1 cellular context compared by ENCODE assay signal in the genomic region with DNA sequence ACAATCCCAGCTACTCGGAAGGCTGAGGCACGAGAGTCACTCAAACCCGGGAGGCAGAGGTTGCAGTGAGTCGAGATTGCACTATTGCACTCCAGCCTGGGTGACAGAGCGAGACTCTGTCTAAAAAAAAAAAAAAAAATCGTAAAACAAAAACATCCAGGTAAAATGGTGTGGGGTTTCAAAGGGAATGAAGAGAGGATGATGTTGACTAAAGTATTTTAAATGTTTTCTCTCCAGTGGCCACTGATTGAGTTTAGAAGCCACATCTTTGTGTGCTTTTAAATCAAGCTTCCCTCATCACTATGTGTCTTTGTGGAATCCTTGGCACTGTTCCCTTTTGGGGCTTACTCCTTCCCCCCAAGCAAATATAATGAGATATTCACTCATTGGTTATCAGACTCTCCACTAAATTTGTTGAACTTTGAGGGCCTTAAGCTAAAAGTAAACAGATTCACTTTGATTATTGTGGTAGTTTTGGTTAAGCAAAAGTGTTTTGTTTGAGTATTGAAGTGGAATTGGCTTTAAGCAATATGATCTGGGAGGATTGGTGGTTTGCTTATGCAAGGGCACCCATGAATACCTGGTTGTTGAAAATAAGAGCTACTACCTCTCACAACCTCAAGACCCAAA.
TF ChIP-seq lines count a peak whose summit lies in the region.

No MANE protein-coding gene starts in this region.

TF ChIP-seq in HepG2, 621 proteins besides CTCF, POLR2A, EP300 and RAD21 (continued from another document and continues in another):
- TF ChIP-seq, protein P1, sequence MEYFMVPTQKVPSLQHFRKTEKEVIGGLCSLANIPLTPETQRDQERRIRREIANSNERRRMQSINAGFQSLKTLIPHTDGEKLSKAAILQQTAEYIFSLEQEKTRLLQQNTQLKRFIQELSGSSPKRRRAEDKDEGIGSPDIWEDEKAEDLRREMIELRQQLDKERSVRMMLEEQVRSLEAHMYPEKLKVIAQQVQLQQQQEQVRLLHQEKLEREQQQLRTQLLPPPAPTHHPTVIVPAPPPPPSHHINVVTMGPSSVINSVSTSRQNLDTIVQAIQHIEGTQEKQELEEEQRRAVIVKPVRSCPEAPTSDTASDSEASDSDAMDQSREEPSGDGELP (IDR thresholded peaks at IDR 0.05; ENCODE audit: borderline replicate concordance, low read depth) = no peak
- no peak for TF ChIP-seq HNF4A (CRISPR knock-in tag; IDR thresholded peaks at IDR 0.05)
- peak; percentile 71; the same call in 1 of the 2 replicates for TF ChIP-seq SOX5 (CRISPR knock-in tag; IDR thresholded peaks at IDR 0.05; ENCODE audit: borderline replicate concordance)
- no peak for TF ChIP-seq MYC (CRISPR knock-in tag; IDR thresholded peaks at IDR 0.05; ENCODE audit: borderline replicate concordance)
- TF ChIP-seq ZNF652 (CRISPR knock-in tag; IDR thresholded peaks at IDR 0.05; ENCODE audit: borderline replicate concordance, low read depth) = no peak
- TF ChIP-seq NFRKB (IDR thresholded peaks at IDR 0.05) = no peak
- no peak for TF ChIP-seq TOE1 (CRISPR knock-in tag; IDR thresholded peaks at IDR 0.05)
- no peak for TF ChIP-seq FLYWCH1 (CRISPR knock-in tag; IDR thresholded peaks at IDR 0.05)
- TF ChIP-seq, protein P2, sequence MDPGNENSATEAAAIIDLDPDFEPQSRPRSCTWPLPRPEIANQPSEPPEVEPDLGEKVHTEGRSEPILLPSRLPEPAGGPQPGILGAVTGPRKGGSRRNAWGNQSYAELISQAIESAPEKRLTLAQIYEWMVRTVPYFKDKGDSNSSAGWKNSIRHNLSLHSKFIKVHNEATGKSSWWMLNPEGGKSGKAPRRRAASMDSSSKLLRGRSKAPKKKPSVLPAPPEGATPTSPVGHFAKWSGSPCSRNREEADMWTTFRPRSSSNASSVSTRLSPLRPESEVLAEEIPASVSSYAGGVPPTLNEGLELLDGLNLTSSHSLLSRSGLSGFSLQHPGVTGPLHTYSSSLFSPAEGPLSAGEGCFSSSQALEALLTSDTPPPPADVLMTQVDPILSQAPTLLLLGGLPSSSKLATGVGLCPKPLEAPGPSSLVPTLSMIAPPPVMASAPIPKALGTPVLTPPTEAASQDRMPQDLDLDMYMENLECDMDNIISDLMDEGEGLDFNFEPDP (CRISPR knock-in tag; conservative IDR thresholded peaks at IDR 0.05) = no peak
- no peak for TF ChIP-seq SNAPC2 (CRISPR knock-in tag; IDR thresholded peaks at IDR 0.05)
- no peak for TF ChIP-seq MAFG (CRISPR knock-in tag; IDR thresholded peaks at IDR 0.05)
- TF ChIP-seq ZBTB42 (CRISPR knock-in tag; IDR thresholded peaks at IDR 0.05) = no peak
- TF ChIP-seq CENPX (CRISPR knock-in tag; IDR thresholded peaks at IDR 0.05) = no peak
- TF ChIP-seq CBX2 (IDR thresholded peaks at IDR 0.05; ENCODE audit: low read depth, low read length) = no peak
- TF ChIP-seq CBX2 (CRISPR knock-in tag; IDR thresholded peaks at IDR 0.05; ENCODE audit: low read depth) = no peak
- no peak for TF ChIP-seq ERF (CRISPR knock-in tag; IDR thresholded peaks at IDR 0.05)
- TF ChIP-seq SKI (IDR thresholded peaks at IDR 0.05; ENCODE audit: partially characterized antibody) = no peak
- no peak for TF ChIP-seq ZNF251 (CRISPR knock-in tag; IDR thresholded peaks at IDR 0.05)
- TF ChIP-seq, protein P3, sequence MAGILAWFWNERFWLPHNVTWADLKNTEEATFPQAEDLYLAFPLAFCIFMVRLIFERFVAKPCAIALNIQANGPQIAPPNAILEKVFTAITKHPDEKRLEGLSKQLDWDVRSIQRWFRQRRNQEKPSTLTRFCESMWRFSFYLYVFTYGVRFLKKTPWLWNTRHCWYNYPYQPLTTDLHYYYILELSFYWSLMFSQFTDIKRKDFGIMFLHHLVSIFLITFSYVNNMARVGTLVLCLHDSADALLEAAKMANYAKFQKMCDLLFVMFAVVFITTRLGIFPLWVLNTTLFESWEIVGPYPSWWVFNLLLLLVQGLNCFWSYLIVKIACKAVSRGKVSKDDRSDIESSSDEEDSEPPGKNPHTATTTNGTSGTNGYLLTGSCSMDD (CRISPR knock-in tag; IDR thresholded peaks at IDR 0.05) = no peak
- no peak for TF ChIP-seq ZNF264 (CRISPR knock-in tag; IDR thresholded peaks at IDR 0.05)
- no peak for TF ChIP-seq NPAS2 (CRISPR knock-in tag; IDR thresholded peaks at IDR 0.05; ENCODE audit: borderline replicate concordance)
- TF ChIP-seq SSRP1 (CRISPR knock-in tag; IDR thresholded peaks at IDR 0.05) = no peak
- peak; percentile 62; the same call in 1 of the 2 replicates for TF ChIP-seq FOXJ3 (CRISPR knock-in tag; IDR thresholded peaks at IDR 0.05; ENCODE audit: borderline replicate concordance)
- TF ChIP-seq, protein P4, sequence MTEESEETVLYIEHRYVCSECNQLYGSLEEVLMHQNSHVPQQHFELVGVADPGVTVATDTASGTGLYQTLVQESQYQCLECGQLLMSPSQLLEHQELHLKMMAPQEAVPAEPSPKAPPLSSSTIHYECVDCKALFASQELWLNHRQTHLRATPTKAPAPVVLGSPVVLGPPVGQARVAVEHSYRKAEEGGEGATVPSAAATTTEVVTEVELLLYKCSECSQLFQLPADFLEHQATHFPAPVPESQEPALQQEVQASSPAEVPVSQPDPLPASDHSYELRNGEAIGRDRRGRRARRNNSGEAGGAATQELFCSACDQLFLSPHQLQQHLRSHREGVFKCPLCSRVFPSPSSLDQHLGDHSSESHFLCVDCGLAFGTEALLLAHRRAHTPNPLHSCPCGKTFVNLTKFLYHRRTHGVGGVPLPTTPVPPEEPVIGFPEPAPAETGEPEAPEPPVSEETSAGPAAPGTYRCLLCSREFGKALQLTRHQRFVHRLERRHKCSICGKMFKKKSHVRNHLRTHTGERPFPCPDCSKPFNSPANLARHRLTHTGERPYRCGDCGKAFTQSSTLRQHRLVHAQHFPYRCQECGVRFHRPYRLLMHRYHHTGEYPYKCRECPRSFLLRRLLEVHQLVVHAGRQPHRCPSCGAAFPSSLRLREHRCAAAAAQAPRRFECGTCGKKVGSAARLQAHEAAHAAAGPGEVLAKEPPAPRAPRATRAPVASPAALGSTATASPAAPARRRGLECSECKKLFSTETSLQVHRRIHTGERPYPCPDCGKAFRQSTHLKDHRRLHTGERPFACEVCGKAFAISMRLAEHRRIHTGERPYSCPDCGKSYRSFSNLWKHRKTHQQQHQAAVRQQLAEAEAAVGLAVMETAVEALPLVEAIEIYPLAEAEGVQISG (CRISPR knock-in tag; IDR thresholded peaks at IDR 0.05) = no peak
- TF ChIP-seq KDM4B (CRISPR knock-in tag; IDR thresholded peaks at IDR 0.05) = no peak
- TF ChIP-seq, protein P5, sequence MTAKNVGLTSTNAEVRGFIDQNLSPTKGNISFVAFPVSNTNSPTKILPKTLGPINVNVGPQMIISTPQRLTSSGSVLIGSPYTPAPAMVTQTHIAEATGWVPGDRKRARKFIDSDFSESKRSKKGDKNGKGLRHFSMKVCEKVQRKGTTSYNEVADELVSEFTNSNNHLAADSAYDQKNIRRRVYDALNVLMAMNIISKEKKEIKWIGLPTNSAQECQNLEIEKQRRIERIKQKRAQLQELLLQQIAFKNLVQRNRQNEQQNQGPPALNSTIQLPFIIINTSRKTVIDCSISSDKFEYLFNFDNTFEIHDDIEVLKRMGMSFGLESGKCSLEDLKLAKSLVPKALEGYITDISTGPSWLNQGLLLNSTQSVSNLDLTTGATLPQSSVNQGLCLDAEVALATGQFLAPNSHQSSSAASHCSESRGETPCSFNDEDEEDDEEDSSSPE (CRISPR knock-in tag; IDR thresholded peaks at IDR 0.05) = no peak
- TF ChIP-seq BCLAF1 (IDR thresholded peaks at IDR 0.05) = no peak
- TF ChIP-seq, protein P6, sequence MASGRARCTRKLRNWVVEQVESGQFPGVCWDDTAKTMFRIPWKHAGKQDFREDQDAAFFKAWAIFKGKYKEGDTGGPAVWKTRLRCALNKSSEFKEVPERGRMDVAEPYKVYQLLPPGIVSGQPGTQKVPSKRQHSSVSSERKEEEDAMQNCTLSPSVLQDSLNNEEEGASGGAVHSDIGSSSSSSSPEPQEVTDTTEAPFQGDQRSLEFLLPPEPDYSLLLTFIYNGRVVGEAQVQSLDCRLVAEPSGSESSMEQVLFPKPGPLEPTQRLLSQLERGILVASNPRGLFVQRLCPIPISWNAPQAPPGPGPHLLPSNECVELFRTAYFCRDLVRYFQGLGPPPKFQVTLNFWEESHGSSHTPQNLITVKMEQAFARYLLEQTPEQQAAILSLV (CRISPR knock-in tag; IDR thresholded peaks at IDR 0.05; ENCODE audit: borderline replicate concordance) = no peak
- no peak for TF ChIP-seq SIN3B (IDR thresholded peaks at IDR 0.05; ENCODE audit: low read length)
- no peak for TF ChIP-seq ATF3 (CRISPR knock-in tag; IDR thresholded peaks at IDR 0.05)
- TF ChIP-seq ZNF747 (CRISPR knock-in tag; IDR thresholded peaks at IDR 0.05; ENCODE audit: borderline replicate concordance) = no peak
- TF ChIP-seq U2AF2 (IDR thresholded peaks at IDR 0.05; ENCODE audit: low read depth, low read length) = no peak
- TF ChIP-seq ISL2 (CRISPR knock-in tag; IDR thresholded peaks at IDR 0.05) = peak; percentile 57; the same call in 1 of the 2 replicates
- TF ChIP-seq ZSCAN22 (CRISPR knock-in tag; IDR thresholded peaks at IDR 0.05) = no peak
- no peak for TF ChIP-seq DR1 (CRISPR knock-in tag; IDR thresholded peaks at IDR 0.05)
- TF ChIP-seq CSRNP1 (CRISPR knock-in tag; IDR thresholded peaks at IDR 0.05) = no peak
- no peak for TF ChIP-seq ZFP41 (CRISPR knock-in tag; IDR thresholded peaks at IDR 0.05; ENCODE audit: borderline replicate concordance)
- no peak for TF ChIP-seq MAFK (conservative IDR thresholded peaks at IDR 0.05 in 1 of 2, IDR thresholded peaks at IDR 0.05 in 1 of 2; ENCODE audit: low read length in 2 of 2)
- TF ChIP-seq FOSL2 (CRISPR knock-in tag; IDR thresholded peaks at IDR 0.05) = 0 out of 2 replicates have a peak, but pooled peaks have one; percentile 25
- TF ChIP-seq KDM2A (CRISPR knock-in tag; IDR thresholded peaks at IDR 0.05; ENCODE audit: borderline replicate concordance, low read depth) = no peak
- TF ChIP-seq SPEN (CRISPR knock-in tag; IDR thresholded peaks at IDR 0.05; ENCODE audit: low read depth) = no peak
- no peak for TF ChIP-seq ATAD3A (CRISPR knock-in tag; IDR thresholded peaks at IDR 0.05)
- TF ChIP-seq, protein P7, sequence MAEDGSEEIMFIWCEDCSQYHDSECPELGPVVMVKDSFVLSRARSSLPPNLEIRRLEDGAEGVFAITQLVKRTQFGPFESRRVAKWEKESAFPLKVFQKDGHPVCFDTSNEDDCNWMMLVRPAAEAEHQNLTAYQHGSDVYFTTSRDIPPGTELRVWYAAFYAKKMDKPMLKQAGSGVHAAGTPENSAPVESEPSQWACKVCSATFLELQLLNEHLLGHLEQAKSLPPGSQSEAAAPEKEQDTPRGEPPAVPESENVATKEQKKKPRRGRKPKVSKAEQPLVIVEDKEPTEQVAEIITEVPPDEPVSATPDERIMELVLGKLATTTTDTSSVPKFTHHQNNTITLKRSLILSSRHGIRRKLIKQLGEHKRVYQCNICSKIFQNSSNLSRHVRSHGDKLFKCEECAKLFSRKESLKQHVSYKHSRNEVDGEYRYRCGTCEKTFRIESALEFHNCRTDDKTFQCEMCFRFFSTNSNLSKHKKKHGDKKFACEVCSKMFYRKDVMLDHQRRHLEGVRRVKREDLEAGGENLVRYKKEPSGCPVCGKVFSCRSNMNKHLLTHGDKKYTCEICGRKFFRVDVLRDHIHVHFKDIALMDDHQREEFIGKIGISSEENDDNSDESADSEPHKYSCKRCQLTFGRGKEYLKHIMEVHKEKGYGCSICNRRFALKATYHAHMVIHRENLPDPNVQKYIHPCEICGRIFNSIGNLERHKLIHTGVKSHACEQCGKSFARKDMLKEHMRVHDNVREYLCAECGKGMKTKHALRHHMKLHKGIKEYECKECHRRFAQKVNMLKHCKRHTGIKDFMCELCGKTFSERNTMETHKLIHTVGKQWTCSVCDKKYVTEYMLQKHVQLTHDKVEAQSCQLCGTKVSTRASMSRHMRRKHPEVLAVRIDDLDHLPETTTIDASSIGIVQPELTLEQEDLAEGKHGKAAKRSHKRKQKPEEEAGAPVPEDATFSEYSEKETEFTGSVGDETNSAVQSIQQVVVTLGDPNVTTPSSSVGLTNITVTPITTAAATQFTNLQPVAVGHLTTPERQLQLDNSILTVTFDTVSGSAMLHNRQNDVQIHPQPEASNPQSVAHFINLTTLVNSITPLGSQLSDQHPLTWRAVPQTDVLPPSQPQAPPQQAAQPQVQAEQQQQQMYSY (CRISPR knock-in tag; IDR thresholded peaks at IDR 0.05) = no peak
- TF ChIP-seq NFE2L1 (CRISPR knock-in tag; IDR thresholded peaks at IDR 0.05; ENCODE audit: borderline replicate concordance) = no peak
- TF ChIP-seq HDAC2 (CRISPR knock-in tag; IDR thresholded peaks at IDR 0.05) = peak; percentile 79
- TF ChIP-seq ZNF619 (CRISPR knock-in tag; IDR thresholded peaks at IDR 0.05) = no peak
- no peak for TF ChIP-seq POLR2AphosphoS2 (IDR thresholded peaks at IDR 0.05; ENCODE audit: low read depth, low read length)
